In the genomic region with DNA sequence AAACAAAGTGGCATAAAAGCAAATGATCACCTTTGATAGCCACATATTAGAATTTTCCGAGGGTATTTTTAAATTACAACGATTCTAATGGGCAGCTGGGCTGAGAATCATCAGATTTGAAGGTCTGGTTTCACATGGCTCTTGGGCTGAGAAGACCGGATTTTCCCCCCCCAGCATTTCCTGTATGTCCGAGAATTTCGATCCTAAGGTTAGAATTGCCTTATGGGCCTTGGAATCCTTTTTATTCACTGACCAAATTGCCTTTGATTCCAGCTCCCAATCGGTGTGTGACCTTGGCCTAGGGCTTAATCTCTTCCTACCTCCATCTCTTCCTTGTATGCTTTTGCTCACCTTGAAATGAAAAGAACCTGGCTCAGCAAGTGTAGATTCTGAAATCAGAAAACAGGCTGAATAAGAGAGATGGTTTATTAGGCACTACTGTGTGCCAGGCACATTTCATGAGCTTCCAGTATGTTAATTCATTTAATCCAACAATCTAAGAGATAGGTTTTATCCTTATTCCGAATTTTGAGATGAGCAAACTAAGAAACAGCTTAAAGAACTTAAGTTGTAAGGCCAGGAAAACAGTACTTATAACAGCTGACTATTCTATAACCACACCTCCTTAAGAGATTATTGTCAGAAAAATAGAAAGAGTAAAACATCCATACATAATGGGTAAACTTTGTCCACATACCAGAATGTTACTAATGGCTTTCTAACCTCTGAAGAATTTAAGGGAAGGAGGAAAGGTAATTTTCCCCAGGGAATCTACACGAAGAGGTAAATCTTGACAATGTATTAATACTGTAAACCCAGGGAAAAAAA, we compare ENCODE assay signal across 1 cellular context.
TF ChIP-seq lines count a peak whose summit lies in the region.

No MANE protein-coding gene starts in this region.

TF ChIP-seq in H1, 55 proteins besides CTCF, POLR2A, EP300 and RAD21:
- TF ChIP-seq TAF7 (optimal IDR thresholded peaks at IDR 0.05; ENCODE audit: borderline replicate concordance, low read depth, low read length): peak; percentile 1
- TF ChIP-seq RNF2 (IDR thresholded peaks at IDR 0.05; ENCODE audit: borderline replicate concordance, low read depth, low read length, missing control alignments, poor library complexity, severe bottlenecking): no peak
